ENCODE assay signal across 1 cellular context in the genomic region with DNA sequence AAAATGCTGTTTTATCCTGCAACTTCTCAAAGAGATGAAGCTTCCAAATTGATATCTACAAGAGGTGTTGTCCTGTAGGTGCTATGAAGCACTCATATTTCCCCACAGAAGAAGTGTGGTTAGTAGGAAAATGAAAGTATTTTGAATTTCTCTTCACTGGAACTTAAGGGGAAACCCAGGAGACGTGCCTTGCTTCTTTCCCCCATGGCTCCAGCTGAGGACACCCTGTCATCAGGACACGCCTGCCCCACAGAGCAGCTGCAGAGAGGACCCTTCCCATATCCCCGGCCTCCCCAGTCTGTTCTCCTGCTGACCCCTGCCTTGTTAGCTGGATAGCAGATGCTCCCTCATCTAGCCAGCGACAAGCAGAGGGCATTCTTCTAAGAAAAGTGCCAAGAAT.
TF ChIP-seq lines count a peak whose summit lies in the region.

No MANE protein-coding gene starts in this region.

TF ChIP-seq in GM12878, 131 proteins besides CTCF, POLR2A, EP300 and RAD21 (continued from another document):
- TF ChIP-seq MYB (IDR thresholded peaks at IDR 0.05; ENCODE audit: borderline replicate concordance, low read depth, low read length) = no peak
- TF ChIP-seq TCF12 (IDR thresholded peaks at IDR 0.05; ENCODE audit: low read depth, low read length) = peak; percentile 58; the same call in 1 of the 2 replicates
- TF ChIP-seq RCOR1 (conservative IDR thresholded peaks at IDR 0.05; ENCODE audit: low read depth, low read length) = no peak
